Comparison of ENCODE assay signal across 30 cellular contexts in genomic region chr4:68865178-68865638, GRCh38. TPM values are rescaled to one million over a fixed set of nuclear protein-coding genes. Genes with fewer than 3 reads are reported as not detected.
DNase-seq lines count a peak whose midpoint lies in the region; ATAC-seq, FAIRE-seq and TF ChIP-seq lines count a peak whose summit lies in the region.
"Had no signal": no experiment of that assay in that cellular context is flagged by ENCODE, and none has a peak within 500 bp of the region (broad histone marks: within the 10 kb centered on the region; RNA-seq: fewer than 3 reads in every experiment).

No MANE protein-coding gene starts in this region.

- TF ChIP-seq POLR2A in A549 (IDR thresholded peaks at IDR 0.05; ENCODE audit: low read length), result no peak
- TF ChIP-seq POLR2A in H1 (IDR thresholded peaks at IDR 0.05; ENCODE audit: control extremely low read depth in 1 of 2, low read depth in 2 of 2, low read length in 2 of 2), result no peak

- no peak overlapping the region for H2BK12ac ChIP-seq in H1 (ENCODE audit: low read depth, low read length)

- no peak overlapping the region for H3K9ac ChIP-seq in H1 (replicated peaks in 1 of 4; ENCODE audit: extremely low read depth in 1 of 4, low read depth in 3 of 4, low read length in 3 of 4)

- H2AFZ ChIP-seq in H1 (ENCODE audit: low read length), result 0 out of 2 replicates have a peak overlapping the region, but pooled peaks have one; percentile 33

- peak overlapping the region; percentile 52 to 66; a peak in 5 of 6 replicates for H3K27ac ChIP-seq in A549
- H3K27ac ChIP-seq in HL-60 (replicated peaks), result peak overlapping the region; percentile 47
- no peak overlapping the region for H3K27ac ChIP-seq in H1 (ENCODE audit: low read depth, low read length)
- H3K27ac ChIP-seq: neutrophil, spleen had no signal

- H4K5ac ChIP-seq in H1 (ENCODE audit: insufficient read length, low read depth, low read length), result no peak overlapping the region

- no peak overlapping the region for H4K91ac ChIP-seq in H1 (replicated peaks; ENCODE audit: insufficient read length, low read length)

- CTCF ChIA-PET in A549 (lab: Yijun Ruan, JAX) (interaction anchor here (1.1 kb wide), 1 partner anchor 13 kb away, joined by 3 read pairs; no protein-coding TSS in a partner anchor), H1 (lab: Charles Lee; ENCODE audit: partially characterized antibody) (interaction anchor here (1.0 to 1.3 kb wide), 4 partner anchors 8 to 258 kb away, joined by 3 read pairs; no protein-coding TSS in a partner anchor)

- no peaks in the 10 kb centered on the region for H3K79me2 ChIP-seq in H1 (ENCODE audit: control insufficient read depth in 1 of 2, insufficient read depth in 2 of 2, low read length in 2 of 2)

- H3K36me3 ChIP-seq in H1 (ENCODE audit: control insufficient read depth in 2 of 4, insufficient read depth in 4 of 4, low read length in 3 of 4) (no peaks in the 10 kb centered on the region), mucosa of descending colon (ENCODE audit: low read depth) (no peaks in the 10 kb centered on the region)
- H3K36me3 ChIP-seq: neutrophil, spleen had no signal

- H2AK5ac ChIP-seq in H1 (ENCODE audit: low read depth, low read length), result no peak overlapping the region

- ATAC-seq in A549, result no peak; a peak in 1 of 6 replicates
- peak; percentile 70 for ATAC-seq in mucosa of descending colon
- no peak for ATAC-seq in activated T-helper 17 cell treated with anti-CD3 and anti-CD28 coated beads, Interleukin-2, amount 50 U/mL, for 72 hours (replicated peaks)
- no peak for ATAC-seq in HG03354 (IDR thresholded peaks at IDR 0.05; ENCODE audit: poor library complexity, severe bottlenecking, unreplicated experiment)
- ATAC-seq in natural killer cell treated with Interleukin-12 subunit alpha and Interleukin-12 subunit beta and Interleukin-15 and Interleukin-18, amount 100 ng/mL, for 72 hours, result no peak
- ATAC-seq: activated CD8-positive, alpha-beta T cell treated with anti-CD3 and anti-CD28 coated beads, Interleukin-2, amount 10 ng/mL, durations not matched to agents 7 days and 5 days; CD8-positive, alpha-beta T cell; stimulated activated naive CD8-positive, alpha-beta T cell treated with anti-CD3 and anti-CD28 coated beads, Interleukin-15, amount 100 ng/mL, for 72 hours had no signal

- no peak overlapping the region for H2BK120ac ChIP-seq in H1 (replicated peaks; ENCODE audit: low read depth, low read length)

- no peaks in the 10 kb centered on the region for H3K79me1 ChIP-seq in H1 (ENCODE audit: low read depth, low read length)

- H3K23me2 ChIP-seq in H1 (ENCODE audit: low read depth, low read length), result no peaks in the 10 kb centered on the region

- H3K9me3 ChIP-seq in A549 (no peaks in the 10 kb centered on the region), H1 (ENCODE audit: insufficient read depth in 2 of 2, low read depth in 1 of 2, low read length in 1 of 2) (no peaks in the 10 kb centered on the region; a peak in 1 of 4 replicates), mucosa of descending colon (no peaks in the 10 kb centered on the region)
- H3K9me3 ChIP-seq: neutrophil, spleen had no signal

- H3K4ac ChIP-seq in H1 (replicated peaks; ENCODE audit: insufficient read length, low read depth, low read length), result no peak overlapping the region

- no peak overlapping the region for H3K4me3 ChIP-seq in A549
- H3K4me3 ChIP-seq in HL-60 (replicated peaks; ENCODE audit: insufficient read depth, low read length), result no peak overlapping the region
- no peak overlapping the region for H3K4me3 ChIP-seq in H1 (ENCODE audit: extremely low read depth in 1 of 4, insufficient read depth in 2 of 4, low read depth in 3 of 4, low read length in 4 of 4)
- H3K4me3 ChIP-seq in mucosa of descending colon, result no peak overlapping the region
- H3K4me3 ChIP-seq: spleen had no signal

- no peak overlapping the region for H3K4me3 Mint-ChIP-seq in activated T-helper 17 cell treated with anti-CD3 and anti-CD28 coated beads, Interleukin-2, amount 50 U/mL, for 72 hours
- no peak overlapping the region for H3K4me3 Mint-ChIP-seq in natural killer cell treated with Interleukin-12 subunit alpha and Interleukin-12 subunit beta and Interleukin-15 and Interleukin-18, amount 100 ng/mL, for 72 hours
- H3K4me3 Mint-ChIP-seq: activated CD8-positive, alpha-beta T cell treated with anti-CD3 and anti-CD28 coated beads, Interleukin-2, amount 10 ng/mL, durations not matched to agents 7 days and 5 days; activated naive CD4-positive, alpha-beta T cell treated with anti-CD3 and anti-CD28 coated beads for 36 hours; activated T-cell treated with anti-CD3 and anti-CD28 coated beads, Interleukin-2, amount 50 U/mL, for 24 hours; CD8-positive, alpha-beta T cell; H9; stimulated activated naive CD8-positive, alpha-beta T cell treated with anti-CD3 and anti-CD28 coated beads, Interleukin-15, amount 100 ng/mL, for 72 hours had no signal

- H3K23ac ChIP-seq in H1 (ENCODE audit: insufficient read length), result no peak overlapping the region

- no peak overlapping the region for H4K8ac ChIP-seq in H1 (ENCODE audit: extremely low read depth, insufficient read depth, low read length)

- H2BK5ac ChIP-seq in H1 (ENCODE audit: low read depth, low read length), result no peak overlapping the region

- H3K18ac ChIP-seq in H1 (ENCODE audit: extremely low read depth, low read length), result no peak overlapping the region

- 82% methylated on average over 4 of the region's 4 CpGs for WGBS in A549 (ENCODE audit: missing lambda C conversion rate)
- WGBS in H1 (ENCODE audit: extremely low coverage in 1 of 2, insufficient coverage in 1 of 2, insufficient read length in 1 of 2, insufficient replicate concordance in 2 of 2, low coverage in 1 of 2, low lambda C conversion rate in 2 of 2, missing lambda C conversion rate in 1 of 2), 2 experiments, result 99% methylated on average over 4 of the region's 4 CpGs; no CpG with 5 or more reads in 1 of the 2 experiments

- no peaks in the 10 kb centered on the region for H4K20me1 ChIP-seq in H1 (replicated peaks in 1 of 2; ENCODE audit: control insufficient read depth in 1 of 2, insufficient read depth in 2 of 2, low read length in 2 of 2)

- TF ChIP-seq CTCF in A549 (IDR thresholded peaks at IDR 0.05) (no peak), HL-60 (IDR thresholded peaks at IDR 0.05; ENCODE audit: insufficient read depth, low read length) (no peak), H1 (IDR thresholded peaks at IDR 0.05; ENCODE audit: control extremely low read depth in 1 of 3, insufficient read depth in 1 of 3, low read depth in 1 of 3, low read length in 3 of 3) (no peak), mucosa of descending colon (IDR thresholded peaks at IDR 0.05) (no peak)

- H3K9me3 Mint-ChIP-seq in activated T-helper 17 cell treated with anti-CD3 and anti-CD28 coated beads, Interleukin-2, amount 50 U/mL, for 72 hours, result peaks cover 4% of the 10 kb centered on the region
- peaks cover 13% of the 10 kb centered on the region for H3K9me3 Mint-ChIP-seq in natural killer cell treated with Interleukin-12 subunit alpha and Interleukin-12 subunit beta and Interleukin-15 and Interleukin-18, amount 100 ng/mL, for 72 hours
- H3K9me3 Mint-ChIP-seq: activated T-cell treated with anti-CD3 and anti-CD28 coated beads, Interleukin-2, amount 50 U/mL, for 24 hours; CD8-positive, alpha-beta T cell had no signal

- H3K4me1 ChIP-seq in A549 (peaks cover 23% of the 10 kb centered on the region), H1 (replicated peaks in 1 of 4; ENCODE audit: control insufficient read depth in 3 of 4, insufficient read depth in 4 of 4, low read length in 3 of 4) (no peaks in the 10 kb centered on the region), mucosa of descending colon (ENCODE audit: low read depth) (no peaks in the 10 kb centered on the region)
- H3K4me1 ChIP-seq: spleen had no signal

- no peaks in the 10 kb centered on the region for H3K4me1 Mint-ChIP-seq in activated T-helper 17 cell treated with anti-CD3 and anti-CD28 coated beads, Interleukin-2, amount 50 U/mL, for 72 hours
- H3K4me1 Mint-ChIP-seq in natural killer cell treated with Interleukin-12 subunit alpha and Interleukin-12 subunit beta and Interleukin-15 and Interleukin-18, amount 100 ng/mL, for 72 hours (ENCODE audit: low read depth in 2 of 2), result no peaks in the 10 kb centered on the region
- H3K4me1 Mint-ChIP-seq: stimulated activated naive CD8-positive, alpha-beta T cell treated with anti-CD3 and anti-CD28 coated beads, Interleukin-15, amount 100 ng/mL, for 72 hours had no signal

- H3K27me3 Mint-ChIP-seq in activated T-helper 17 cell treated with anti-CD3 and anti-CD28 coated beads, Interleukin-2, amount 50 U/mL, for 72 hours, result no peaks in the 10 kb centered on the region
- no peaks in the 10 kb centered on the region for H3K27me3 Mint-ChIP-seq in natural killer cell treated with Interleukin-12 subunit alpha and Interleukin-12 subunit beta and Interleukin-15 and Interleukin-18, amount 100 ng/mL, for 72 hours
- H3K27me3 Mint-ChIP-seq: activated T-cell treated with anti-CD3 and anti-CD28 coated beads, Interleukin-2, amount 50 U/mL, for 24 hours; stimulated activated naive CD8-positive, alpha-beta T cell treated with anti-CD3 and anti-CD28 coated beads, Interleukin-15, amount 100 ng/mL, for 72 hours had no signal

- H3K36me3 Mint-ChIP-seq in activated T-helper 17 cell treated with anti-CD3 and anti-CD28 coated beads, Interleukin-2, amount 50 U/mL, for 72 hours (ENCODE audit: low read depth), result no peaks in the 10 kb centered on the region
- no peaks in the 10 kb centered on the region for H3K36me3 Mint-ChIP-seq in natural killer cell treated with Interleukin-12 subunit alpha and Interleukin-12 subunit beta and Interleukin-15 and Interleukin-18, amount 100 ng/mL, for 72 hours
- H3K36me3 Mint-ChIP-seq: CD8-positive, alpha-beta T cell had no signal

- H3K4me2 ChIP-seq in A549 (peak overlapping the region; percentile 68), H1 (ENCODE audit: insufficient read depth in 1 of 2, low read depth in 2 of 2, low read length in 2 of 2) (no peak overlapping the region)

- H2BK15ac ChIP-seq in H1 (ENCODE audit: low read length), result no peak overlapping the region

- TF ChIP-seq RAD21 in A549 (conservative IDR thresholded peaks at IDR 0.05 in 1 of 2, IDR thresholded peaks at IDR 0.05 in 1 of 2), result no peak
- TF ChIP-seq RAD21 in H1 (IDR thresholded peaks at IDR 0.05 in 1 of 2, conservative IDR thresholded peaks at IDR 0.05 in 1 of 2; ENCODE audit: low read depth in 2 of 2, low read length in 2 of 2), result no peak

- FAIRE-seq in A549 (lab: Jason Lieb, UNC) (no peak), H1 (lab: Jason Lieb, UNC) (no peak)
- FAIRE-seq: frontal cortex had no signal

- POLR2A ChIA-PET in A549 (lab: Yijun Ruan, JAX) (no interaction called here), H1 (lab: Charles Lee; ENCODE audit: partially characterized antibody) (no interaction called here)

- TF ChIP-seq EP300 in A549 (IDR thresholded peaks at IDR 0.05), result no peak
- TF ChIP-seq EP300 in H1 (IDR thresholded peaks at IDR 0.05; ENCODE audit: borderline replicate concordance in 1 of 2, low read depth in 2 of 2, low read length in 2 of 2), result no peak

- no peak overlapping the region for H3K27ac Mint-ChIP-seq in activated T-helper 17 cell treated with anti-CD3 and anti-CD28 coated beads, Interleukin-2, amount 50 U/mL, for 72 hours
- H3K27ac Mint-ChIP-seq in natural killer cell treated with Interleukin-12 subunit alpha and Interleukin-12 subunit beta and Interleukin-15 and Interleukin-18, amount 100 ng/mL, for 72 hours, result no peak overlapping the region
- H3K27ac Mint-ChIP-seq: activated CD8-positive, alpha-beta T cell treated with anti-CD3 and anti-CD28 coated beads, Interleukin-2, amount 10 ng/mL, durations not matched to agents 7 days and 5 days; activated naive CD4-positive, alpha-beta T cell treated with anti-CD3 and anti-CD28 coated beads for 36 hours; activated T-cell treated with anti-CD3 and anti-CD28 coated beads, Interleukin-2, amount 50 U/mL, for 24 hours; CD8-positive, alpha-beta T cell; H9; stimulated activated naive CD8-positive, alpha-beta T cell treated with anti-CD3 and anti-CD28 coated beads, Interleukin-15, amount 100 ng/mL, for 72 hours had no signal

- no peak overlapping the region for H3K56ac ChIP-seq in H1 (replicated peaks; ENCODE audit: insufficient read length, low read depth, low read length)

- DNase-seq in A549 (ENCODE audit: low read depth in 1 of 2, low spot score in 1 of 2) (peak in 1 of 2 experiments; percentile 40), HL-60 (ENCODE audit: low read depth in 1 of 2, low spot score in 1 of 2) (no peak), H1 (ENCODE audit: low read depth in 1 of 2, low spot score in 2 of 2) (no peak), mucosa of descending colon (no peak), NCI-H2196 (lab: John Stamatoyannopoulos, UW; ENCODE audit: unreplicated experiment) (no peak)
- DNase-seq in natural killer cell treated with Interleukin-12 subunit alpha and Interleukin-12 subunit beta and Interleukin-15 and Interleukin-18, amount 100 ng/mL, for 72 hours (ENCODE audit: low spot score), result no peak
- DNase-seq: activated CD4-positive, CD25-positive, alpha-beta regulatory T cell; activated CD8-positive, alpha-beta T cell treated with anti-CD3 and anti-CD28 coated beads, Interleukin-2, amount 10 ng/mL, durations not matched to agents 7 days and 5 days; activated naive CD4-positive, alpha-beta T cell treated with anti-CD3 and anti-CD28 coated beads for 36 hours; activated T-cell treated with anti-CD3 and anti-CD28 coated beads, Interleukin-2, amount 50 U/mL, for 24 hours; amygdala; CD8-positive, alpha-beta T cell; central memory CD4-positive, alpha-beta T cell; H9; kidney glomerular epithelial cell; NCI-H1436; NCI-H2227 treated with DMSO at 0.1 percent for 48 hours; spleen; stimulated activated CD4-positive, alpha-beta T cell treated with anti-CD3 and anti-CD28 coated beads, Interleukin-4, amount 100 ng/mL, for 24 hours; stimulated activated naive CD8-positive, alpha-beta T cell treated with anti-CD3 and anti-CD28 coated beads, Interleukin-15, amount 100 ng/mL, for 72 hours; T1000 had no signal

- intact Hi-C loops in mucosa of descending colon (cut with DNase I, micrococcal nuclease), result no loop called here

- H3K27me3 ChIP-seq in HL-60 (ENCODE audit: insufficient read depth, poor library complexity, severe bottlenecking) (no peaks in the 10 kb centered on the region), H1 (replicated peaks in 1 of 4; ENCODE audit: control insufficient read depth in 3 of 4, extremely low read depth in 1 of 4, insufficient read depth in 3 of 4, low read length in 3 of 4) (no peaks in the 10 kb centered on the region)
- H3K27me3 ChIP-seq: neutrophil, spleen had no signal

- H2BK20ac ChIP-seq in H1 (ENCODE audit: low read length), result no peak overlapping the region

- no peak overlapping the region for H3K14ac ChIP-seq in H1 (ENCODE audit: insufficient read length)

RNA-seq across cellular contexts. Expression of gene UGT2B10, which starts 49.4 kb away (rescaled TPM):
- polyA plus RNA-seq in A549 (2011; rRNA removed) (0.44 and 0.62 TPM in 2 replicates), A549 (2017; fragmentation: RNase III; extraction: RNeasy Plus Mini Kit Qiagen cat#74134 plus additional on column Dnase treatment) (0.12 TPM in 2 of 3 replicates, not detected in the other), H1 (2011; rRNA removed) (not detected in 2 replicates)
- polyA plus RNA-seq in A549 (2012; cell fraction: cytosol; rRNA removed), result 0.04 TPM in 1 of 2 replicates, not detected in the other
- polyA plus RNA-seq in A549 (2012; cell fraction: nucleus; rRNA removed), result 0.07 TPM in 1 of 2 replicates, not detected in the other
- 0.21 TPM in 1 of 2 replicates, not detected in the other for polyA minus RNA-seq in A549 (2011; rRNA and poly(A)+ RNA removed)
- not detected in 2 replicates for total RNA-seq in H1 (2021; fragmentation: NEBNext Ultra II Directional; extraction: Animal tissue kit (Norgen Biotek cat#: 25700))
- polyA plus RNA-seq in H1 (2011; cell fraction: cytosol; rRNA removed), result not detected
- not detected for polyA plus RNA-seq in H1 (2011; cell fraction: nucleus; rRNA removed)
- not detected in 4 replicates for polyA plus RNA-seq in H1 (2012, experiment 1 of 2)
- not detected for polyA plus RNA-seq in H1 (2012, experiment 2 of 2)
- polyA plus RNA-seq in H1 (2013, experiment 1 of 2), result not detected
- not detected for polyA plus RNA-seq in H1 (2013, experiment 2 of 2)
- not detected in 2 replicates for polyA minus RNA-seq in H1 (2011; rRNA and poly(A)+ RNA removed)
- polyA minus RNA-seq in H1 (2011; cell fraction: cytosol; rRNA and poly(A)+ RNA removed), result not detected
- not detected for polyA minus RNA-seq in H1 (2011; cell fraction: nucleus; rRNA and poly(A)+ RNA removed)
- total RNA-seq in mucosa of descending colon, result under 1 TPM in 2 of 3 donors, not detected in 1; 0.24 to 0.46 TPM
- total RNA-seq in activated T-helper 17 cell treated with anti-CD3 and anti-CD28 coated beads, Interleukin-2, amount 50 U/mL, for 72 hours, result not detected
- not detected for total RNA-seq in natural killer cell treated with Interleukin-12 subunit alpha and Interleukin-12 subunit beta and Interleukin-15 and Interleukin-18, amount 100 ng/mL, for 72 hours
- total RNA-seq: activated CD8-positive, alpha-beta T cell treated with anti-CD3 and anti-CD28 coated beads, Interleukin-2, amount 10 ng/mL, durations not matched to agents 7 days and 5 days; activated naive CD4-positive, alpha-beta T cell treated with anti-CD3 and anti-CD28 coated beads for 36 hours; CD8-positive, alpha-beta T cell; epithelial cell of proximal tubule; frontal cortex; H9; MCF 10A; mesenteric fat pad; renal cortical epithelial cell; RPMI7951; spleen had no signal
- polyA plus RNA-seq: spleen had no signal

Comparison
In these comparisons a context has a peak if more than half of its experiments do, and no peak if none do; other contexts are left out.
1. Of the 18 proteins assayed by ChIP-seq in both H1 and A549: peak only in H1: none; only in A549: MAFK; in both: none; in neither: 17.